10 cellular contexts compared by ENCODE assay signal in the genomic region with DNA sequence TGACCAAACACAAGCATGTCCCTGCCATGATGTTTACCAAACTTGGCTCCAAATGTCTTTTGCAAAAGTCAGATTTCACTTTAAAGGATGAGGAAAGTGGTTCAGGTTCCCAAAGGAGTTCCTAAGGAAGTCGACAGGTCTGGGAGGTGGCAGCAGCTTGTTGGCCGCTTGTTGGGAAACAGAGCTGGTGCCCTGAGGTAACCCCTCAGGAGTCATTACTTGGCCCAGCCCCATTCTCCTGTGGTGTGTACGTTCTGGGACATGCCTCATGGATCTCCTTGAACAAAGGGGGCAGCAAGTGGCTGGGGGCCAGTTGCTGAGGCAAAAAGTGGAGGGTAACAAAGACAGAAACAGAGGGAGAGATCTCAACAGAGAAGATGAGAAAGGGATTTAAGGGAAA. TPM values are rescaled to one million over a fixed set of nuclear protein-coding genes. Genes with fewer than 3 reads are reported as not detected.
DNase-seq lines count a peak whose midpoint lies in the region; ATAC-seq and TF ChIP-seq lines count a peak whose summit lies in the region.
"Had no signal": no experiment of that assay in that cellular context is flagged by ENCODE, and none has a peak within 500 bp of the region (broad histone marks: within the 10 kb centered on the region; RNA-seq: fewer than 3 reads in every experiment).

No MANE protein-coding gene starts in this region.

- no peaks in the 10 kb centered on the region for H3K36me3 Mint-ChIP-seq in activated naive CD4-positive, alpha-beta T cell treated with anti-CD3 and anti-CD28 coated beads, Interleukin-2, amount 50 U/mL, for 72 hours
- peaks cover 0 to 44% (median 6%) of the 10 kb centered on the region in 3 donors for H3K36me3 Mint-ChIP-seq in naive thymus-derived CD8-positive, alpha-beta T cell

- H3K9me3 ChIP-seq in uterus: no peaks in the 10 kb centered on the region
- H3K9me3 ChIP-seq: BE2C had no signal

- TF ChIP-seq POLR2A in uterus (IDR thresholded peaks at IDR 0.05): no peak

- ATAC-seq in activated naive CD4-positive, alpha-beta T cell treated with anti-CD3 and anti-CD28 coated beads, Interleukin-2, amount 50 U/mL, for 72 hours: no peak
- no peak for ATAC-seq in naive thymus-derived CD8-positive, alpha-beta T cell
- no peak for ATAC-seq in left colon
- ATAC-seq: GM12878 had no signal

- H3K27me3 Mint-ChIP-seq in naive thymus-derived CD8-positive, alpha-beta T cell: no peaks in the 10 kb centered on the region

- POLR2A ChIA-PET in naive thymus-derived CD8-positive, alpha-beta T cell (lab: Charles Lee): interaction anchor here (0.9 kb wide), 1 partner anchor 11 kb away, joined by 3 read pairs; a partner anchor contains a TSS

- no peaks in the 10 kb centered on the region for H3K27me3 ChIP-seq in uterus
- H3K27me3 ChIP-seq: BE2C had no signal

- no peaks in the 10 kb centered on the region for H3K9me3 Mint-ChIP-seq in activated naive CD4-positive, alpha-beta T cell treated with anti-CD3 and anti-CD28 coated beads, Interleukin-2, amount 50 U/mL, for 72 hours
- no peaks in the 10 kb centered on the region for H3K9me3 Mint-ChIP-seq in naive thymus-derived CD8-positive, alpha-beta T cell

- peak overlapping the region; percentile 43 to 69 for H3K27ac Mint-ChIP-seq in activated naive CD4-positive, alpha-beta T cell treated with anti-CD3 and anti-CD28 coated beads, Interleukin-2, amount 50 U/mL, for 72 hours
- H3K27ac Mint-ChIP-seq in naive thymus-derived CD8-positive, alpha-beta T cell: peak overlapping the region in 8 of 10 donors; percentile 11 to 80 (median 55)

- H3K4me3 ChIP-seq in uterus: no peak overlapping the region
- H3K4me3 ChIP-seq: GM12878 had no signal

- peak overlapping the region in 1 of 10 donors; percentile 49 for H3K4me3 Mint-ChIP-seq in naive thymus-derived CD8-positive, alpha-beta T cell

- H3K4me1 Mint-ChIP-seq in naive thymus-derived CD8-positive, alpha-beta T cell: peaks cover 31 to 71% (median 52%) of the 10 kb centered on the region in 4 donors

- peak overlapping the region; percentile 99 for H3K27ac ChIP-seq in epithelial cell of prostate
- peak overlapping the region; percentile 98 to 100 for H3K27ac ChIP-seq in uterus

- H3K4me1 ChIP-seq in uterus: peaks cover 20 to 34% of the 10 kb centered on the region in 2 donors
- H3K4me1 ChIP-seq: BE2C had no signal

- H3K36me3 ChIP-seq in uterus: no peaks in the 10 kb centered on the region
- H3K36me3 ChIP-seq: BE2C had no signal

- no peak for DNase-seq in activated naive CD4-positive, alpha-beta T cell treated with anti-CD3 and anti-CD28 coated beads, Interleukin-2, amount 50 U/mL, for 72 hours (ENCODE audit: low spot score in 2 of 2)
- DNase-seq in activated naive CD4-positive, alpha-beta T cell treated with anti-CD3 and anti-CD28 coated beads, Interleukin-2, amount 50 U/mL, for 16 hours: no peak
- DNase-seq in epithelial cell of prostate (ENCODE audit: low read depth, low spot score) (no peak), uterus (no peak), NCI-H345 treated with DMSO at 0.1 percent for 48 hours (lab: John Stamatoyannopoulos, UW; ENCODE audit: unreplicated experiment) (no peak), left colon (no peak), T-helper 9 cell (no peak)
- DNase-seq in naive thymus-derived CD8-positive, alpha-beta T cell: no peak
- DNase-seq: BE2C had no signal

- TF ChIP-seq CTCF in uterus (IDR thresholded peaks at IDR 0.05): no peak

- intact Hi-C loops in uterus (cut with DNase I; ENCODE audit: low total_unique reads): no loop called here
- intact Hi-C loops in left colon (cut with DNase I, micrococcal nuclease): no loop called here

RNA-seq across cellular contexts. Expression of a gene that starts 10.9 kb away (rescaled TPM):
- 10 to 100 TPM; 46.1 to 47.5 TPM for total RNA-seq in activated naive CD4-positive, alpha-beta T cell treated with anti-CD3 and anti-CD28 coated beads, Interleukin-2, amount 50 U/mL, for 72 hours
- total RNA-seq in naive thymus-derived CD8-positive, alpha-beta T cell: 100 to 1,000 TPM in 1 of 2 experiments, 10 to 100 TPM in 1; 95.1 to 100 TPM
- polyA plus RNA-seq in naive thymus-derived CD8-positive, alpha-beta T cell: 100 to 1,000 TPM in 1 of 3 donors, 10 to 100 TPM in 2; 75.8 to 114 (median 80.3) TPM
- total RNA-seq in uterus (100 to 1,000 TPM; 112 to 166 (median 120) TPM), left colon (100 to 1,000 TPM; 317 to 426 TPM)

RNA-seq across cellular contexts. Expression of a gene that starts 11.1 kb away (rescaled TPM):
- total RNA-seq in activated naive CD4-positive, alpha-beta T cell treated with anti-CD3 and anti-CD28 coated beads, Interleukin-2, amount 50 U/mL, for 72 hours: 10 to 100 TPM; 25.1 to 30.4 TPM
- total RNA-seq in naive thymus-derived CD8-positive, alpha-beta T cell: 10 to 100 TPM; 33.6 to 40.5 TPM
- polyA plus RNA-seq in naive thymus-derived CD8-positive, alpha-beta T cell: 100 to 1,000 TPM; 108 to 119 (median 109) TPM
- total RNA-seq in uterus (10 to 100 TPM; 11.8 to 47.8 (median 31.7) TPM), left colon (100 to 1,000 TPM; 103 to 119 TPM)

RNA-seq across cellular contexts. Expression of a gene that starts 11.5 kb away (rescaled TPM):
- total RNA-seq in activated naive CD4-positive, alpha-beta T cell treated with anti-CD3 and anti-CD28 coated beads, Interleukin-2, amount 50 U/mL, for 72 hours: 10 to 100 TPM; 67.7 to 68.4 TPM
- total RNA-seq in naive thymus-derived CD8-positive, alpha-beta T cell: 10 to 100 TPM; 57.0 to 61.6 TPM
- polyA plus RNA-seq in naive thymus-derived CD8-positive, alpha-beta T cell: 10 to 100 TPM; 77.0 to 93.6 (median 89.7) TPM
- total RNA-seq in uterus: 100 to 1,000 TPM in 3 of 4 donors, 10 to 100 TPM in 1; 79.6 to 160 (median 134) TPM
- total RNA-seq in left colon: 10 to 100 TPM; 96.2 to 97.2 TPM

RNA-seq across cellular contexts. Expression of a gene that starts 20.6 kb away (rescaled TPM):
- total RNA-seq in activated naive CD4-positive, alpha-beta T cell treated with anti-CD3 and anti-CD28 coated beads, Interleukin-2, amount 50 U/mL, for 72 hours: under 1 TPM; 0.46 to 0.88 TPM
- total RNA-seq in naive thymus-derived CD8-positive, alpha-beta T cell: 1 to 10 TPM; 1.1 to 1.4 TPM
- polyA plus RNA-seq in naive thymus-derived CD8-positive, alpha-beta T cell: under 1 TPM; 0.14 to 0.41 (median 0.28) TPM
- total RNA-seq in uterus: 1 to 10 TPM in 1 of 4 donors, under 1 TPM in 2, not detected in 1; 0.29 to 1.0 (median 0.91) TPM
- total RNA-seq in left colon: 1 to 10 TPM; 1.8 to 3.0 TPM
